9 cellular contexts compared by ENCODE assay signal in the genomic region with DNA sequence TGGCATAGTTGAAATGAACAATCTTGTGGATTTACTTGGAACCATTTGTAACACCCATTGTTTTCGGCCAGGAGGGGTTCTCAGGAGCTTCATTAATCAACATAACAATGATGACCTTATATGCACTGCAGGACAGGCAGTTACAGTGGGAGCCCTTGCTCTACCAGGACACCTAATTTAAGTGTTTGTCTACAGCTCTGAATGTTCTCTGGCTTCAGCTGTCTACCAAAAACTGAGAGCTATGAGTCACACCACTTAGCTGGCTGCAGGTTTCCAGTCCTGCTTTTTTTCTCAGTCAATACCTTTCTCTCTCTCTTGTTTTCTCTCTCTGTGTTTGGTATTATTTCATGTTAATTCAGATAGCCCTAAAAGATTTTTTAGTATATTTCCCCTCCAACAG.
DNase-seq lines count a peak whose midpoint lies in the region; ATAC-seq and TF ChIP-seq lines count a peak whose summit lies in the region.
"Had no signal": no experiment of that assay in that cellular context is flagged by ENCODE, and none has a peak within 500 bp of the region (broad histone marks: within the 10 kb centered on the region; RNA-seq: fewer than 3 reads in every experiment).

No MANE protein-coding gene starts in this region.

- H3K4me1 ChIP-seq in breast epithelium = no peaks in the 10 kb centered on the region
- no peaks in the 10 kb centered on the region for H3K4me1 ChIP-seq in colonic mucosa

- no peak for TF ChIP-seq CTCF in MCF 10A (IDR thresholded peaks at IDR 0.05; ENCODE audit: unreplicated experiment)
- TF ChIP-seq CTCF in breast epithelium (IDR thresholded peaks at IDR 0.05) = no peak
- no peak for TF ChIP-seq CTCF in colonic mucosa (IDR thresholded peaks at IDR 0.05)

- CTCF ChIA-PET in MCF 10A (lab: Yijun Ruan, JAX) = interaction anchor here (0.6 to 17.0 kb wide), 11 partner anchors 12 to 243 kb away, joined by 3 to 478 read pairs (median 3); no protein-coding TSS in a partner anchor

- DNase-seq in MCF 10A (ENCODE audit: unreplicated experiment) (peak; percentile 60), breast epithelium (ENCODE audit: low spot score in 2 of 2) (no peak), NCI-H446 treated with DMSO at 0.1 percent for 48 hours (lab: John Stamatoyannopoulos, UW) (peak; percentile 16), left cardiac atrium (no peak), colonic mucosa (no peak), LoVo (ENCODE audit: low spot score) (no peak), G401 (ENCODE audit: low spot score) (no peak)
- DNase-seq: CD4-positive, CD25-positive, alpha-beta regulatory T cell had no signal

- BruUV-seq in MCF 10A (replicated peaks; lab: Mats Ljungman, UMichigan) = no TSS peak

- no peaks in the 10 kb centered on the region for H3K9me3 Mint-ChIP-seq in MCF 10A (ENCODE audit: unreplicated experiment)
- H3K9me3 Mint-ChIP-seq: CD4-positive, CD25-positive, alpha-beta regulatory T cell had no signal

- H3K9ac ChIP-seq in colonic mucosa (ENCODE audit: low read depth in 2 of 2, low read length in 2 of 2) = no peak overlapping the region

- TF ChIP-seq POLR2A in breast epithelium (IDR thresholded peaks at IDR 0.05) = no peak

- no peaks in the 10 kb centered on the region for H3K9me3 ChIP-seq in breast epithelium
- H3K9me3 ChIP-seq in colonic mucosa = no peaks in the 10 kb centered on the region

- H3K36me3 Mint-ChIP-seq in MCF 10A (ENCODE audit: insufficient read depth, unreplicated experiment) = no peaks in the 10 kb centered on the region
- H3K36me3 Mint-ChIP-seq: CD4-positive, CD25-positive, alpha-beta regulatory T cell had no signal

- no peak overlapping the region for H3K27ac Mint-ChIP-seq in MCF 10A (ENCODE audit: low read depth, unreplicated experiment)
- H3K27ac Mint-ChIP-seq: CD4-positive, CD25-positive, alpha-beta regulatory T cell had no signal

- intact Hi-C loops in MCF 10A (cut with micrococcal nuclease) = no loop called here
- intact Hi-C loops in breast epithelium (cut with DNase I; ENCODE audit: low total_unique reads) = loop anchor here (10.0 kb wide), 2 partner anchors 108 to 228 kb away; a partner anchor contains a TSS
- intact Hi-C loops in left cardiac atrium (cut with DNase I) = loop anchor here in 1 of 2 donors (10.0 kb wide), 1 partner anchor 228 kb away; no protein-coding TSS in a partner anchor
- intact Hi-C loops in colonic mucosa (cut with DNase I) = no loop called here

- POLR2A ChIA-PET in MCF 10A (lab: Yijun Ruan, JAX) = interaction anchor here (0.6 to 5.3 kb wide), 6 partner anchors 9 to 1242 kb away, joined by 3 to 50 read pairs (median 6); a partner anchor contains a TSS

- H3K4me3 ChIP-seq in breast epithelium = no peak overlapping the region
- no peak overlapping the region for H3K4me3 ChIP-seq in colonic mucosa

- H3K27ac ChIP-seq in breast epithelium (peak overlapping the region in 1 of 2 donors; percentile 41), colonic mucosa (no peak overlapping the region)

- H3K36me3 ChIP-seq in breast epithelium = no peaks in the 10 kb centered on the region
- H3K36me3 ChIP-seq in colonic mucosa = no peaks in the 10 kb centered on the region

- ATAC-seq in left cardiac atrium = peak; percentile 72 to 86
- no peak for ATAC-seq in HG03108 (IDR thresholded peaks at IDR 0.05; ENCODE audit: unreplicated experiment)

- H3K27me3 ChIP-seq in breast epithelium = no peaks in the 10 kb centered on the region
- H3K27me3 ChIP-seq in colonic mucosa = no peaks in the 10 kb centered on the region

- H3K4me1 Mint-ChIP-seq in MCF 10A (ENCODE audit: insufficient read depth, unreplicated experiment) = peaks cover 24% of the 10 kb centered on the region

- in situ Hi-C loops in G401 (cut with HindIII; ENCODE audit: low sequenced_read_pairs) = no loop called here

- peaks cover 19% of the 10 kb centered on the region for H3K27me3 Mint-ChIP-seq in MCF 10A (ENCODE audit: insufficient read depth, unreplicated experiment)
- H3K27me3 Mint-ChIP-seq: CD4-positive, CD25-positive, alpha-beta regulatory T cell had no signal

- no peak overlapping the region for H3K4me3 Mint-ChIP-seq in MCF 10A (ENCODE audit: unreplicated experiment)
- H3K4me3 Mint-ChIP-seq: CD4-positive, CD25-positive, alpha-beta regulatory T cell had no signal

Comparison
In these comparisons a context has a peak if more than half of its experiments do, and no peak if none do; other contexts are left out.
1. DNase-seq: peak in MCF 10A (single experiment) and NCI-H446 treated with DMSO at 0.1 percent for 48 hours (single experiment); none in breast epithelium (0 of 2), left cardiac atrium (single experiment), colonic mucosa (single experiment), LoVo (single experiment) and G401 (single experiment).